ENCODE assay signal across 9 cellular contexts in genomic region chr22:36901411-36902142, GRCh38. TPM values are rescaled to one million over a fixed set of nuclear protein-coding genes. Genes with fewer than 3 reads are reported as not detected.
DNase-seq lines count a peak whose midpoint lies in the region; ATAC-seq, FAIRE-seq and TF ChIP-seq lines count a peak whose summit lies in the region.
"Had no signal": no experiment of that assay in that cellular context is flagged by ENCODE, and none has a peak within 500 bp of the region (broad histone marks: within the 10 kb centered on the region; RNA-seq: fewer than 3 reads in every experiment).

No MANE protein-coding gene starts in this region.

- H3K4me1 ChIP-seq in H1 (replicated peaks in 1 of 4; ENCODE audit: control insufficient read depth in 3 of 4, insufficient read depth in 4 of 4, low read length in 3 of 4) = peaks cover 11 to 17% (median 13%) of the 10 kb centered on the region in 4 experiments
- no peaks in the 10 kb centered on the region for H3K4me1 ChIP-seq in CD8-positive, alpha-beta memory T cell (ENCODE audit: insufficient read depth, low read length)
- H3K4me1 ChIP-seq: right lobe of liver had no signal

- no peak overlapping the region for H3K9ac ChIP-seq in H1 (replicated peaks in 1 of 4; ENCODE audit: extremely low read depth in 1 of 4, low read depth in 3 of 4, low read length in 3 of 4)

- peak overlapping the region; percentile 45 to 62; a peak in 3 of 4 replicates for H3K4me2 ChIP-seq in H1 (ENCODE audit: insufficient read depth in 1 of 2, low read depth in 2 of 2, low read length in 2 of 2)

- H3K56ac ChIP-seq in H1 (replicated peaks; ENCODE audit: insufficient read length, low read depth, low read length) = no peak overlapping the region

- H4K8ac ChIP-seq in H1 (ENCODE audit: extremely low read depth, insufficient read depth, low read length) = no peak overlapping the region

- H3K9me3 Mint-ChIP-seq in CD8-positive, alpha-beta memory T cell = peaks cover 0 to 2% (median 0%) of the 10 kb centered on the region in 5 donors

- CTCF ChIA-PET in H1 (lab: Charles Lee; ENCODE audit: partially characterized antibody) = interaction anchor here (0.9 to 2.5 kb wide), 8 partner anchors 10 to 81 kb away, joined by 3 to 7 read pairs (median 4); no protein-coding TSS in a partner anchor
- CTCF ChIA-PET in CD8-positive, alpha-beta memory T cell (lab: Charles Lee) = no interaction called here

- peaks cover 0 to 6% (median 2%) of the 10 kb centered on the region in 4 experiments; a peak in 2 of 7 replicates for H3K27me3 ChIP-seq in H1 (replicated peaks in 1 of 4; ENCODE audit: control insufficient read depth in 3 of 4, extremely low read depth in 1 of 4, insufficient read depth in 3 of 4, low read length in 3 of 4)
- no peaks in the 10 kb centered on the region for H3K27me3 ChIP-seq in CD8-positive, alpha-beta memory T cell (ENCODE audit: insufficient read depth, low read length, poor library complexity, severe bottlenecking)
- H3K27me3 ChIP-seq: right lobe of liver had no signal

- H3K9me3 ChIP-seq in H1 (ENCODE audit: insufficient read depth in 2 of 2, low read depth in 1 of 2, low read length in 1 of 2) = peaks cover 2 to 9% of the 10 kb centered on the region in 2 experiments; a peak in 1 of 4 replicates
- H3K9me3 ChIP-seq in CD8-positive, alpha-beta memory T cell (ENCODE audit: low read length) = no peaks in the 10 kb centered on the region
- H3K9me3 ChIP-seq: right lobe of liver had no signal

- 83% methylated on average over 13 of the region's 13 CpGs; no CpG with 5 or more reads in 1 of the 2 experiments for WGBS in H1 (ENCODE audit: extremely low coverage in 1 of 2, insufficient coverage in 1 of 2, insufficient read length in 1 of 2, insufficient replicate concordance in 2 of 2, low coverage in 1 of 2, low lambda C conversion rate in 2 of 2, missing lambda C conversion rate in 1 of 2), 2 experiments

- POLR2A ChIA-PET in H1 (lab: Charles Lee; ENCODE audit: partially characterized antibody) = interaction anchor here (0.9 to 5.4 kb wide), 3 partner anchors 10 to 76 kb away, joined by 3 to 28 read pairs (median 4); partner anchors contain the start of gene CSF2RB
- POLR2A ChIA-PET in CD8-positive, alpha-beta memory T cell (lab: Charles Lee) = no interaction called here

- peak overlapping the region; percentile 34 for H3K4ac ChIP-seq in H1 (replicated peaks; ENCODE audit: insufficient read length, low read depth, low read length)

- H3K4me3 Mint-ChIP-seq in CD8-positive, alpha-beta memory T cell = no peak overlapping the region

- no peaks in the 10 kb centered on the region for H3K36me3 ChIP-seq in H1 (ENCODE audit: control insufficient read depth in 2 of 4, insufficient read depth in 4 of 4, low read length in 3 of 4)
- H3K36me3 ChIP-seq in CD8-positive, alpha-beta memory T cell (ENCODE audit: insufficient read depth, low read length) = no peaks in the 10 kb centered on the region
- H3K36me3 ChIP-seq: right lobe of liver had no signal

- H3K27me3 Mint-ChIP-seq in CD8-positive, alpha-beta memory T cell = peaks cover 22 to 69% of the 10 kb centered on the region in 2 donors

- TF ChIP-seq CTCF in GM13977 (IDR thresholded peaks at IDR 0.05; ENCODE audit: extremely low read depth, insufficient read depth, missing control alignments) = no peak
- TF ChIP-seq CTCF in H1 (IDR thresholded peaks at IDR 0.05; ENCODE audit: control extremely low read depth in 1 of 3, insufficient read depth in 1 of 3, low read depth in 1 of 3, low read length in 3 of 3) = no peak

- peak overlapping the region; percentile 91 for H2BK12ac ChIP-seq in H1 (ENCODE audit: low read depth, low read length)

- H2BK5ac ChIP-seq in H1 (ENCODE audit: low read depth, low read length) = peak overlapping the region; percentile 93; the same call in 1 of the 2 replicates

- H2BK20ac ChIP-seq in H1 (ENCODE audit: low read length) = peak overlapping the region; percentile 4

- no peak for TF ChIP-seq POLR2A in H1 (IDR thresholded peaks at IDR 0.05; ENCODE audit: control extremely low read depth in 1 of 2, low read depth in 2 of 2, low read length in 2 of 2)

- peak overlapping the region; percentile 94; the same call in 1 of the 2 replicates for H2BK15ac ChIP-seq in H1 (ENCODE audit: low read length)

- H3K23me2 ChIP-seq in H1 (ENCODE audit: low read depth, low read length) = no peaks in the 10 kb centered on the region

- H3K23ac ChIP-seq in H1 (ENCODE audit: insufficient read length) = no peak overlapping the region

- in situ Hi-C loops in GM13977 (cut with MboI; ENCODE audit: low pct_unique_long_range_greater_than_20kb, low sequenced_read_pairs, unreplicated experiment) = no loop called here

- no peak for TF ChIP-seq RAD21 in H1 (IDR thresholded peaks at IDR 0.05 in 1 of 2, conservative IDR thresholded peaks at IDR 0.05 in 1 of 2; ENCODE audit: low read depth in 2 of 2, low read length in 2 of 2)

- 0 out of 2 replicates have a peak, but pooled peaks cover 2% of the 10 kb centered on the region for H3K79me1 ChIP-seq in H1 (ENCODE audit: low read depth, low read length)

- H4K20me1 ChIP-seq in H1 (replicated peaks in 1 of 2; ENCODE audit: control insufficient read depth in 1 of 2, insufficient read depth in 2 of 2, low read length in 2 of 2) = no peaks in the 10 kb centered on the region

- peak overlapping the region; percentile 75 for H4K91ac ChIP-seq in H1 (replicated peaks; ENCODE audit: insufficient read length, low read length)

- H3K27ac Mint-ChIP-seq in CD8-positive, alpha-beta memory T cell = peak overlapping the region in 3 of 8 donors; percentile 35 to 75 (median 70)

- no peaks in the 10 kb centered on the region for H3K79me2 ChIP-seq in H1 (ENCODE audit: control insufficient read depth in 1 of 2, insufficient read depth in 2 of 2, low read length in 2 of 2)

- peaks cover 0 to 8% (median 3%) of the 10 kb centered on the region in 3 donors for H3K4me1 Mint-ChIP-seq in CD8-positive, alpha-beta memory T cell

- H2AK5ac ChIP-seq in H1 (ENCODE audit: low read depth, low read length) = peak overlapping the region; percentile 79

- H3K36me3 Mint-ChIP-seq in CD8-positive, alpha-beta memory T cell = peaks cover 0 to 4% (median 0%) of the 10 kb centered on the region in 3 donors

- DNase-seq in GM13977 (ENCODE audit: low spot score) = peak; percentile 82
- DNase-seq in HTR-8/SVneo (ENCODE audit: insufficient read length, low spot score) = no peak
- DNase-seq in H1 (ENCODE audit: low read depth in 1 of 2, low spot score in 2 of 2) = no peak
- DNase-seq in SIG-M5 treated with dmso at 0.1 percent for 504 hours (lab: John Stamatoyannopoulos, UW; ENCODE audit: unreplicated experiment) = no peak
- DNase-seq in NCI-H69 (lab: John Stamatoyannopoulos, UW) = no peak
- no peak for DNase-seq in cerebellar nuclear complex (lab: John Stamatoyannopoulos, UW)
- no peak for DNase-seq in CD8-positive, alpha-beta memory T cell
- DNase-seq: right lobe of liver had no signal

- H2BK120ac ChIP-seq in H1 (replicated peaks; ENCODE audit: low read depth, low read length) = no peak overlapping the region

- H3K27ac ChIP-seq in H1 (ENCODE audit: low read depth, low read length) = 0 out of 2 replicates have a peak overlapping the region, but pooled peaks have one; percentile 6
- no peak overlapping the region for H3K27ac ChIP-seq in CD8-positive, alpha-beta memory T cell (ENCODE audit: low read depth, low read length)
- H3K27ac ChIP-seq: right lobe of liver had no signal

- H3K14ac ChIP-seq in H1 (ENCODE audit: insufficient read length) = no peak overlapping the region

- peak; percentile 73 for ATAC-seq in GM21529 (IDR thresholded peaks at IDR 0.05; ENCODE audit: unreplicated experiment)

- no peak overlapping the region for H4K5ac ChIP-seq in H1 (ENCODE audit: insufficient read length, low read depth, low read length)

- H2AFZ ChIP-seq in H1 (ENCODE audit: low read length) = no peak overlapping the region

- H3K18ac ChIP-seq in H1 (ENCODE audit: extremely low read depth, low read length) = peak overlapping the region; percentile 15; the same call in 1 of the 2 replicates

- no peak for TF ChIP-seq EP300 in H1 (IDR thresholded peaks at IDR 0.05; ENCODE audit: borderline replicate concordance in 1 of 2, low read depth in 2 of 2, low read length in 2 of 2)

- FAIRE-seq in HTR-8/SVneo (lab: Jason Lieb, UNC) = peak; percentile 9
- no peak for FAIRE-seq in H1 (lab: Jason Lieb, UNC)

- no peak overlapping the region for H3K4me3 ChIP-seq in H1 (ENCODE audit: extremely low read depth in 1 of 4, insufficient read depth in 2 of 4, low read depth in 3 of 4, low read length in 4 of 4)
- no peak overlapping the region for H3K4me3 ChIP-seq in CD8-positive, alpha-beta memory T cell (ENCODE audit: low read length)
- H3K4me3 ChIP-seq: right lobe of liver had no signal

TF ChIP-seq in H1, 55 proteins besides CTCF, POLR2A, EP300 and RAD21 (continues in another document):
- no peak for TF ChIP-seq ASH2L (IDR thresholded peaks at IDR 0.05; ENCODE audit: low read length)

RNA-seq across cellular contexts. Expression of gene CSF2RB, which starts 11.9 kb away (rescaled TPM):
- not detected in 2 replicates for total RNA-seq in H1 (2021; fragmentation: NEBNext Ultra II Directional; extraction: Animal tissue kit (Norgen Biotek cat#: 25700))
- polyA plus RNA-seq in H1 (2011; rRNA removed) = 0.02 TPM in 1 of 2 replicates, not detected in the other
- polyA plus RNA-seq in H1 (2011; cell fraction: cytosol; rRNA removed) = not detected
- polyA plus RNA-seq in H1 (2011; cell fraction: nucleus; rRNA removed) = 0.14 TPM
- polyA plus RNA-seq in H1 (2012, experiment 1 of 2) = not detected in 4 replicates
- polyA plus RNA-seq in H1 (2012, experiment 2 of 2) = not detected
- 0.02 TPM for polyA plus RNA-seq in H1 (2013, experiment 1 of 2)
- not detected for polyA plus RNA-seq in H1 (2013, experiment 2 of 2)
- not detected in 2 replicates for polyA minus RNA-seq in H1 (2011; rRNA and poly(A)+ RNA removed)
- not detected for polyA minus RNA-seq in H1 (2011; cell fraction: cytosol; rRNA and poly(A)+ RNA removed)
- not detected for polyA minus RNA-seq in H1 (2011; cell fraction: nucleus; rRNA and poly(A)+ RNA removed)
- total RNA-seq in CD8-positive, alpha-beta memory T cell = under 1 TPM; 0.13 to 0.20 TPM
- polyA plus RNA-seq in CD8-positive, alpha-beta memory T cell = 0.09 TPM

RNA-seq across cellular contexts. Expression of gene NCF4, which starts 40.8 kb away (rescaled TPM):
- not detected in 2 replicates for total RNA-seq in H1 (2021; fragmentation: NEBNext Ultra II Directional; extraction: Animal tissue kit (Norgen Biotek cat#: 25700))
- 0.20 TPM in 1 of 2 replicates, not detected in the other for polyA plus RNA-seq in H1 (2011; rRNA removed)
- 0.10 TPM for polyA plus RNA-seq in H1 (2011; cell fraction: cytosol; rRNA removed)
- polyA plus RNA-seq in H1 (2011; cell fraction: nucleus; rRNA removed) = 0.09 TPM
- polyA plus RNA-seq in H1 (2012, experiment 1 of 2) = not detected in 4 replicates
- polyA plus RNA-seq in H1 (2012, experiment 2 of 2) = not detected
- polyA plus RNA-seq in H1 (2013, experiment 1 of 2) = 0.08 TPM
- not detected for polyA plus RNA-seq in H1 (2013, experiment 2 of 2)
- polyA minus RNA-seq in H1 (2011; rRNA and poly(A)+ RNA removed) = not detected in 2 replicates
- polyA minus RNA-seq in H1 (2011; cell fraction: cytosol; rRNA and poly(A)+ RNA removed) = not detected
- polyA minus RNA-seq in H1 (2011; cell fraction: nucleus; rRNA and poly(A)+ RNA removed) = not detected
- 1 to 10 TPM; 5.1 to 6.8 TPM for total RNA-seq in CD8-positive, alpha-beta memory T cell
- polyA plus RNA-seq in CD8-positive, alpha-beta memory T cell = 6.6 TPM
